Comparison of ENCODE assay signal across 1 cellular context in the genomic region with DNA sequence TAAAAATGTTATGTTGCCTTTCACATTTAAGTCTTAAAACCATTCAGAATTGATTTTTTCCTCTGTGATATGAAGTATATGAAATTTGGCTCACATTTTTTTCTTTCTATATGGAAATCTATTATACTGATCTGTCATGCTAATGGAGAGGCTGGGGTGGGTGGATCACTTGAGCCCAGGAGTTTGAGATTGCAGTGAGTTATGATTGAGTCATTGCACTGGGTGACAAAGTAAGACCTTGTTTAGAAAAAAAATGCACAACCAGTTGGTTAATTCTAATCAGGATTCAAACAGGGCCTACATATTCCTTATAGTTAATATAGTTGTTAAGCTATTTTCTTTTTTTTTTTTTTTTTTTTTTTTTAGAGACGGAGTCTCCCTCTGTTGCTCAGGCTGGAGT.
TF ChIP-seq lines count a peak whose summit lies in the region.

No MANE protein-coding gene starts in this region.

TF ChIP-seq in HCT116, 20 proteins besides CTCF, POLR2A, EP300 and RAD21 (continued from another document):
- no peak for TF ChIP-seq CEBPB (IDR thresholded peaks at IDR 0.05; ENCODE audit: low read depth)
TF ChIP-seq in HCT116: peak in this region for 0.
